1 cellular context compared by ENCODE assay signal in the genomic region with DNA sequence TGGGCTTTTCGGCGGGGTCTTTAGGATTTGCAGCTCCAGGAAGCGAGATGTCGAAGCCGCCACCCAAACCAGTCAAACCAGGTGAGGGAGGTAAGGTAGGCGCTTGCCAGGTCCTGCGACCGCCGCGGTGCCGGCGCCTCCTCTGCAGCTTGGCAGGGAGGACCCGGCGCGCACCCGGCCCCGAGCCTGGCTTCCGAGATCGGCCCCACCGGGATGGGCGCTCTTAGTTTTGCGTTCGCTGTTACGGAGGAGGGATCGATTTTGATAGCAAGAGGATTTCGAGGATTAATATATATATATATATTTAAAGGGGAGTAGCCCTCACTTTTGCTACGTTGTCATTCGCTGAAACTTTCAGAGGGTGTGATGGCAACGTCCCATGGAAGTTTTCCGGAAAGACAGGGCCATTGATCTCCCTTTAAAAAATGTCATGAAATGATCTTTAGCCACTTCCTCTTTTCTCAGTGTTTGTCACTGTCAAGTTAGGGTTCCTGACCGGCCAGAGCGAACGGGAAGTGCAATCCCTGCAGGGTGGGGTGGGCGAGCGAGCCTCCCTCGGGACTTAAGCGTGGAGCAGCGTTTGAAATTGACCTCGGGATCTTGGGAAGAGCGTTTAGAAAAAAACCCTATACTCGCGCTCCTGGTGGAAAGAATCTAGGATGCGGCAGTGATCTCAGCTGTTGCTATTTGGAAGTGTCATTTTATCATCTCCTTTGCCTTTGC.
TF ChIP-seq lines count a peak whose summit lies in the region.

No MANE protein-coding gene starts in this region.

TF ChIP-seq in GM23338, 12 proteins besides CTCF, POLR2A, EP300 and RAD21 (continued from another document):
- TF ChIP-seq, protein P1, sequence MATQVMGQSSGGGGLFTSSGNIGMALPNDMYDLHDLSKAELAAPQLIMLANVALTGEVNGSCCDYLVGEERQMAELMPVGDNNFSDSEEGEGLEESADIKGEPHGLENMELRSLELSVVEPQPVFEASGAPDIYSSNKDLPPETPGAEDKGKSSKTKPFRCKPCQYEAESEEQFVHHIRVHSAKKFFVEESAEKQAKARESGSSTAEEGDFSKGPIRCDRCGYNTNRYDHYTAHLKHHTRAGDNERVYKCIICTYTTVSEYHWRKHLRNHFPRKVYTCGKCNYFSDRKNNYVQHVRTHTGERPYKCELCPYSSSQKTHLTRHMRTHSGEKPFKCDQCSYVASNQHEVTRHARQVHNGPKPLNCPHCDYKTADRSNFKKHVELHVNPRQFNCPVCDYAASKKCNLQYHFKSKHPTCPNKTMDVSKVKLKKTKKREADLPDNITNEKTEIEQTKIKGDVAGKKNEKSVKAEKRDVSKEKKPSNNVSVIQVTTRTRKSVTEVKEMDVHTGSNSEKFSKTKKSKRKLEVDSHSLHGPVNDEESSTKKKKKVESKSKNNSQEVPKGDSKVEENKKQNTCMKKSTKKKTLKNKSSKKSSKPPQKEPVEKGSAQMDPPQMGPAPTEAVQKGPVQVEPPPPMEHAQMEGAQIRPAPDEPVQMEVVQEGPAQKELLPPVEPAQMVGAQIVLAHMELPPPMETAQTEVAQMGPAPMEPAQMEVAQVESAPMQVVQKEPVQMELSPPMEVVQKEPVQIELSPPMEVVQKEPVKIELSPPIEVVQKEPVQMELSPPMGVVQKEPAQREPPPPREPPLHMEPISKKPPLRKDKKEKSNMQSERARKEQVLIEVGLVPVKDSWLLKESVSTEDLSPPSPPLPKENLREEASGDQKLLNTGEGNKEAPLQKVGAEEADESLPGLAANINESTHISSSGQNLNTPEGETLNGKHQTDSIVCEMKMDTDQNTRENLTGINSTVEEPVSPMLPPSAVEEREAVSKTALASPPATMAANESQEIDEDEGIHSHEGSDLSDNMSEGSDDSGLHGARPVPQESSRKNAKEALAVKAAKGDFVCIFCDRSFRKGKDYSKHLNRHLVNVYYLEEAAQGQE (IDR thresholded peaks at IDR 0.05; ENCODE audit: unreplicated experiment), result no peak
- TF ChIP-seq EZH2 (IDR thresholded peaks at IDR 0.05; ENCODE audit: low read depth, unreplicated experiment) (no peak), POLR2AphosphoS5 (IDR thresholded peaks at IDR 0.05; ENCODE audit: low read depth) (no peak; the same call in 1 of the 2 replicates), ZNF114 (CRISPR knock-in tag; IDR thresholded peaks at IDR 0.05) (no peak), JUNB (IDR thresholded peaks at IDR 0.05; ENCODE audit: unreplicated experiment) (no peak)
- TF ChIP-seq, protein P2, sequence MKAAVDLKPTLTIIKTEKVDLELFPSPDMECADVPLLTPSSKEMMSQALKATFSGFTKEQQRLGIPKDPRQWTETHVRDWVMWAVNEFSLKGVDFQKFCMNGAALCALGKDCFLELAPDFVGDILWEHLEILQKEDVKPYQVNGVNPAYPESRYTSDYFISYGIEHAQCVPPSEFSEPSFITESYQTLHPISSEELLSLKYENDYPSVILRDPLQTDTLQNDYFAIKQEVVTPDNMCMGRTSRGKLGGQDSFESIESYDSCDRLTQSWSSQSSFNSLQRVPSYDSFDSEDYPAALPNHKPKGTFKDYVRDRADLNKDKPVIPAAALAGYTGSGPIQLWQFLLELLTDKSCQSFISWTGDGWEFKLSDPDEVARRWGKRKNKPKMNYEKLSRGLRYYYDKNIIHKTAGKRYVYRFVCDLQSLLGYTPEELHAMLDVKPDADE (IDR thresholded peaks at IDR 0.05), result no peak
